9 cellular contexts compared by ENCODE assay signal in the genomic region with DNA sequence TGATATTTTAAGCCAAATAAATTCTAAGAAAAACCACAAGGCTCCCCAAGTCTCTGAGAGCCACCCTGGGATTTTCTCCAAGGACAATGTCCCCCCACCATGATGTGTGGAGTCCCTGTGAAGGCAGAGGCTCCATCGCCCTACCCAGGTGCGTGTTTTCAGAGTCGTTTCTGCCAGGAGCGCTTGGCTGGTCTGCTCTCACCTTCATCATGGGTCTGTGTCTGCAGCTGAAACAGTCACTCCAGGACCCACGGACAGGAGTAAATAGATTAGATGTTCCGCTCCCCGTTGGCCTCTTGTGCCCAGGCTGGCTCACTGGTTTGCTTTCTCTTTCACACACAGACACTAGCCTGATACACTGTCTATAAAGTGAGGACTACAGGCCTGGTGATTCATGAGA.
DNase-seq lines count a peak whose midpoint lies in the region; ATAC-seq and TF ChIP-seq lines count a peak whose summit lies in the region.
"Had no signal": no experiment of that assay in that cellular context is flagged by ENCODE, and none has a peak within 500 bp of the region (broad histone marks: within the 10 kb centered on the region; RNA-seq: fewer than 3 reads in every experiment).

No MANE protein-coding gene starts in this region.

- POLR2A ChIA-PET in MCF 10A (lab: Yijun Ruan, JAX), result no interaction called here

- peak; percentile 83 for DNase-seq in activated CD8-positive, alpha-beta memory T cell treated with anti-CD3 and anti-CD28 coated beads for 24 hours
- no peak for DNase-seq in effector memory CD8-positive, alpha-beta T cell
- DNase-seq in stimulated activated CD8-positive, alpha-beta memory T cell treated with anti-CD3 and anti-CD28 coated beads, Interleukin-7, amount 100 ng/mL, for 24 hours (ENCODE audit: low read depth), result peak; percentile 18
- DNase-seq in sciatic nerve (ENCODE audit: low spot score) (no peak), MCF 10A (ENCODE audit: unreplicated experiment) (no peak), hypothalamus (lab: John Stamatoyannopoulos, UW) (no peak)
- DNase-seq: EL, psoas muscle had no signal

- H3K27ac Mint-ChIP-seq in effector memory CD8-positive, alpha-beta T cell, result peak overlapping the region; percentile 76 to 94
- no peak overlapping the region for H3K27ac Mint-ChIP-seq in MCF 10A (ENCODE audit: low read depth, unreplicated experiment)

- peaks cover 27 to 35% of the 10 kb centered on the region in 2 donors for H3K4me1 Mint-ChIP-seq in effector memory CD8-positive, alpha-beta T cell (ENCODE audit: low read depth in 2 of 2)
- H3K4me1 Mint-ChIP-seq in MCF 10A (ENCODE audit: insufficient read depth, unreplicated experiment), result no peaks in the 10 kb centered on the region

- H3K27me3 Mint-ChIP-seq in effector memory CD8-positive, alpha-beta T cell, result no peaks in the 10 kb centered on the region
- H3K27me3 Mint-ChIP-seq in MCF 10A (ENCODE audit: insufficient read depth, unreplicated experiment), result no peaks in the 10 kb centered on the region

- BruUV-seq in MCF 10A (replicated peaks; lab: Mats Ljungman, UMichigan), result no TSS peak

- peak; percentile 42 for ATAC-seq in HG02852 (IDR thresholded peaks at IDR 0.05; ENCODE audit: unreplicated experiment)
- peak; percentile 35 for ATAC-seq in effector memory CD8-positive, alpha-beta T cell (replicated peaks)
- no peak for ATAC-seq in sciatic nerve
- ATAC-seq: psoas muscle had no signal

- H3K9me3 Mint-ChIP-seq in effector memory CD8-positive, alpha-beta T cell, result no peaks in the 10 kb centered on the region
- H3K9me3 Mint-ChIP-seq in MCF 10A (ENCODE audit: unreplicated experiment), result no peaks in the 10 kb centered on the region

- peaks cover 38% of the 10 kb centered on the region for H3K36me3 Mint-ChIP-seq in effector memory CD8-positive, alpha-beta T cell (ENCODE audit: insufficient read depth)
- peaks cover 15% of the 10 kb centered on the region for H3K36me3 Mint-ChIP-seq in MCF 10A (ENCODE audit: insufficient read depth, unreplicated experiment)

- intact Hi-C loops in sciatic nerve (cut with DNase I), result no loop called here
- intact Hi-C loops in MCF 10A (cut with micrococcal nuclease), result no loop called here

- no peak for TF ChIP-seq CTCF in MCF 10A (IDR thresholded peaks at IDR 0.05; ENCODE audit: unreplicated experiment)

- peak overlapping the region; percentile 50 to 72 for H3K4me3 Mint-ChIP-seq in effector memory CD8-positive, alpha-beta T cell
- H3K4me3 Mint-ChIP-seq in MCF 10A (ENCODE audit: unreplicated experiment), result no peak overlapping the region

- CTCF ChIA-PET in MCF 10A (lab: Yijun Ruan, JAX), result no interaction called here

Comparison
In these comparisons a context has a peak if more than half of its experiments do, and no peak if none do; other contexts are left out.
1. DNase-seq: peak in activated CD8-positive, alpha-beta memory T cell treated with anti-CD3 and anti-CD28 coated beads for 24 hours (single experiment) and stimulated activated CD8-positive, alpha-beta memory T cell treated with anti-CD3 and anti-CD28 coated beads, Interleukin-7, amount 100 ng/mL, for 24 hours (single experiment); none in effector memory CD8-positive, alpha-beta T cell (0 of 3), sciatic nerve (single experiment), MCF 10A (single experiment) and hypothalamus (0 of 51).